In genomic region chr6:13638014-13638413, GRCh38 we compare ENCODE assay signal across 27 cellular contexts. TPM values are rescaled to one million over a fixed set of nuclear protein-coding genes. Genes with fewer than 3 reads are reported as not detected.
A peak's percentile ranks its signal among the peaks of the same experiment; 100 is the strongest.
DNase-seq lines count a peak whose midpoint lies in the region; ATAC-seq and FAIRE-seq lines count a peak whose summit lies in the region.
"Had no signal": no experiment of that assay in that cellular context is flagged by ENCODE, and none has a peak within 500 bp of the region (broad histone marks: within the 10 kb centered on the region; RNA-seq: fewer than 3 reads in every experiment).

No MANE protein-coding gene starts in this region.

- FAIRE-seq in islet of Langerhans (lab: Jason Lieb, UNC) (peak; percentile 21), RCC 7860 (lab: Jason Lieb, UNC) (no peak)
- FAIRE-seq: A204.1, GM12892 had no signal

- no peak for ATAC-seq in T-helper 17 cell
- no peak for ATAC-seq in HG02642 (IDR thresholded peaks at IDR 0.05; ENCODE audit: poor library complexity, unreplicated experiment)
- ATAC-seq: heart right ventricle, left cardiac atrium, SK-N-SH treated with all-trans-retinoic acid at 6 μM for 48 hours had no signal

- DNase-seq in activated CD4-positive, alpha-beta T cell treated with anti-CD3 and anti-CD28 coated beads, Interleukin-2, amount 10 ng/mL, durations not matched to agents 24 days and 14 days, result no peak
- DNase-seq in activated CD4-positive, alpha-beta T cell treated with anti-CD3 and anti-CD28 coated beads, Interleukin-2, amount 50 U/mL, for 48 hours, result no peak
- no peak for DNase-seq in CD4-positive, alpha-beta memory T cell
- DNase-seq in T-helper 17 cell (no peak), pons (ENCODE audit: low spot score) (no peak), RCC 7860 (ENCODE audit: low spot score) (no peak)
- DNase-seq: activated CD4-positive, alpha-beta T cell treated with anti-CD3 and anti-CD28 coated beads, Interleukin-2, amount 50 U/mL, for 4 hours; activated naive CD4-positive, alpha-beta T cell treated with Interleukin-2 at 50 U/mL for 16 hours; erythroblast; foreskin fibroblast; heart right ventricle; left cardiac atrium; mammary epithelial cell; NCI-H1105 treated with DMSO at 0.1 percent for 48 hours; NCI-H2029; NCI-H2227 treated with DMSO at 0.1 percent for 48 hours; NCI-H82; stimulated activated CD8-positive, alpha-beta memory T cell treated with anti-CD3 and anti-CD28 coated beads, Interleukin-4, amount 100 ng/mL, for 48 hours; T-helper 9 cell; WERI-Rb-1 had no signal

- peak overlapping the region; percentile 51 for H3K27ac Mint-ChIP-seq in activated CD4-positive, alpha-beta T cell treated with anti-CD3 and anti-CD28 coated beads, Interleukin-2, amount 10 ng/mL, durations not matched to agents 24 days and 14 days
- peak overlapping the region in 4 of 7 donors; percentile 30 to 76 (median 48) for H3K27ac Mint-ChIP-seq in CD4-positive, alpha-beta memory T cell
- peak overlapping the region; percentile 79 for H3K27ac Mint-ChIP-seq in T-helper 17 cell

- H3K27ac ChIP-seq in CD4-positive, alpha-beta memory T cell (ENCODE audit: low read depth, low read length), result no peak overlapping the region
- H3K27ac ChIP-seq: heart right ventricle, WERI-Rb-1 had no signal

- intact Hi-C loops in activated CD4-positive, alpha-beta T cell treated with anti-CD3 and anti-CD28 coated beads, Interleukin-2, amount 10 ng/mL, durations not matched to agents 24 days and 14 days (cut with micrococcal nuclease), result no loop called here
- intact Hi-C loops in CD4-positive, alpha-beta memory T cell (cut with micrococcal nuclease), result no loop called here

- peaks cover 57% of the 10 kb centered on the region for H3K36me3 Mint-ChIP-seq in activated CD4-positive, alpha-beta T cell treated with anti-CD3 and anti-CD28 coated beads, Interleukin-2, amount 10 ng/mL, durations not matched to agents 24 days and 14 days (ENCODE audit: low read depth)
- peaks cover 42 to 61% of the 10 kb centered on the region in 2 donors for H3K36me3 Mint-ChIP-seq in CD4-positive, alpha-beta memory T cell
- peaks cover 9% of the 10 kb centered on the region for H3K36me3 Mint-ChIP-seq in T-helper 17 cell (ENCODE audit: low read depth)

- no peaks in the 10 kb centered on the region for H3K9me3 ChIP-seq in CD4-positive, alpha-beta memory T cell (ENCODE audit: control insufficient read depth in 1 of 2, low read length in 2 of 2)
- H3K9me3 ChIP-seq in T-helper 17 cell (ENCODE audit: control insufficient read depth, low read length, poor library complexity, severe bottlenecking), result no peaks in the 10 kb centered on the region
- H3K9me3 ChIP-seq: HAP-1, heart right ventricle, upper lobe of left lung had no signal

- peaks cover 18% of the 10 kb centered on the region for H3K4me1 ChIP-seq in CD4-positive, alpha-beta memory T cell (ENCODE audit: insufficient read depth, low read length)
- H3K4me1 ChIP-seq: HAP-1 had no signal

- H3K27me3 ChIP-seq in CD4-positive, alpha-beta memory T cell (ENCODE audit: insufficient read depth, low read length), result no peaks in the 10 kb centered on the region
- H3K27me3 ChIP-seq: heart right ventricle, upper lobe of left lung had no signal

- CTCF ChIA-PET in CD4-positive, alpha-beta memory T cell (lab: Charles Lee; ENCODE audit: partially characterized antibody), result interaction anchor here (1.8 kb wide), 1 partner anchor 23 kb away, joined by 6 read pairs; the partner anchor contains the start of gene NOL7

- H3K9me3 Mint-ChIP-seq in activated CD4-positive, alpha-beta T cell treated with anti-CD3 and anti-CD28 coated beads, Interleukin-2, amount 10 ng/mL, durations not matched to agents 24 days and 14 days, result no peaks in the 10 kb centered on the region
- no peaks in the 10 kb centered on the region for H3K9me3 Mint-ChIP-seq in CD4-positive, alpha-beta memory T cell

- peaks cover 27% of the 10 kb centered on the region for H3K36me3 ChIP-seq in CD4-positive, alpha-beta memory T cell (ENCODE audit: insufficient read depth, low read length)

- POLR2A ChIA-PET in CD4-positive, alpha-beta memory T cell (lab: Charles Lee; ENCODE audit: partially characterized antibody), result interaction anchor here (1.0 kb wide), 1 partner anchor 22 kb away, joined by 3 read pairs; no protein-coding TSS in a partner anchor

- peaks cover 25% of the 10 kb centered on the region for H3K4me1 Mint-ChIP-seq in activated CD4-positive, alpha-beta T cell treated with anti-CD3 and anti-CD28 coated beads, Interleukin-2, amount 10 ng/mL, durations not matched to agents 24 days and 14 days
- H3K4me1 Mint-ChIP-seq in CD4-positive, alpha-beta memory T cell, result peaks cover 17 to 42% (median 25%) of the 10 kb centered on the region in 4 donors
- peaks cover 23% of the 10 kb centered on the region for H3K4me1 Mint-ChIP-seq in T-helper 17 cell

- H3K4me3 Mint-ChIP-seq in activated CD4-positive, alpha-beta T cell treated with anti-CD3 and anti-CD28 coated beads, Interleukin-2, amount 10 ng/mL, durations not matched to agents 24 days and 14 days, result no peak overlapping the region
- H3K4me3 Mint-ChIP-seq in CD4-positive, alpha-beta memory T cell, result no peak overlapping the region
- no peak overlapping the region for H3K4me3 Mint-ChIP-seq in T-helper 17 cell

- no peak overlapping the region for H3K4me3 ChIP-seq in CD4-positive, alpha-beta memory T cell (ENCODE audit: low read length in 2 of 2)
- H3K4me3 ChIP-seq: HAP-1, heart right ventricle, upper lobe of left lung had no signal

- no peaks in the 10 kb centered on the region for H3K27me3 Mint-ChIP-seq in activated CD4-positive, alpha-beta T cell treated with anti-CD3 and anti-CD28 coated beads, Interleukin-2, amount 10 ng/mL, durations not matched to agents 24 days and 14 days
- H3K27me3 Mint-ChIP-seq in CD4-positive, alpha-beta memory T cell, result no peaks in the 10 kb centered on the region
- H3K27me3 Mint-ChIP-seq in T-helper 17 cell, result no peaks in the 10 kb centered on the region

RNA-seq across cellular contexts. Expression of gene NOL7, which starts 22.9 kb away (rescaled TPM):
- 103 and 104 TPM in 2 replicates for total RNA-seq in activated CD4-positive, alpha-beta T cell treated with anti-CD3 and anti-CD28 coated beads, Interleukin-2, amount 10 ng/mL, durations not matched to agents 24 days and 14 days
- total RNA-seq in CD4-positive, alpha-beta memory T cell, result 10 to 100 TPM; 62.1 to 69.1 TPM
- 100 to 1,000 TPM; 118 to 137 TPM for polyA plus RNA-seq in CD4-positive, alpha-beta memory T cell
- 10 to 100 TPM; 44.3 to 47.0 TPM for total RNA-seq in T-helper 17 cell
